10 cellular contexts compared by ENCODE assay signal in the genomic region with DNA sequence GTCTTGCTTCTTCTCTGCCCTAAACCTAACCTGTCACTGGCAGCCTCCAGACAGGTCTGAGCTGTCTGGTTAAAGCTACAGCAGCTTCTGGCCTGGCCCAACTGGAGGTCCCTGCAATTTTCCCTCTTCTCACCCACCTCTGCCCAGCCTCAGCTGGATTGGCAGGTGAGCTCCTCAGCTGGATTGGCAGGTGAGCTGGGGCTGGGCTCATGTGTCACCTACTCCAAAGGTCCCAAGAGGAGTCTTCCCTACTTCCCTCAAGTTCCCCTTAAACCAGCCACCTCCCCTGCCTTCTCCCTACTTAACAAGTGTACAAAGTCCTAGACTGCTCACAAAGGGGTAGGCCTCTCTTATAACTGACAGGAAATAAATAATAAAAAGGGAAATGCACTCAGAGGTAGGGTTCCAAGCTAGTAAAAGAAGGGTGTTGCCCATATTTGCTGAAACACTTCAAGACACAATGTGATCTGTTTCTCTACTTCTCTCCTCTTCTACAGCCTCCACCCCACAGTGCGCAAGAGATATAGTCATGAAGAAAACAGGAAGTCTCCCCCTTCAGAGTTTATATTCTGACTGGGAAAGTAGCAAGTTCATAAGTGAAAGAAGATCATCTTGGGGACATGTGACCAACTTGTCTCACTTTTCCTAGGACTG. TPM values are rescaled to one million over a fixed set of nuclear protein-coding genes. Genes with fewer than 3 reads are reported as not detected.
DNase-seq lines count a peak whose midpoint lies in the region; ATAC-seq and TF ChIP-seq lines count a peak whose summit lies in the region.
"Had no signal": no experiment of that assay in that cellular context is flagged by ENCODE, and none has a peak within 500 bp of the region (broad histone marks: within the 10 kb centered on the region; RNA-seq: fewer than 3 reads in every experiment).

GPA33 (minus strand) TSS at position 89 of the 654 bp plus-strand sequence. CDS start 90 bp downstream, outside the sequence.

- peak within 1 kb of the TSS; percentile 37 for H3K4me3 Mint-ChIP-seq in activated B cell treated with CpG ODN at 0.5 μM for 24 hours
- no peak within 1 kb of the TSS for H3K4me3 Mint-ChIP-seq in neural progenitor cell

- no peak for DNase-seq in activated B cell treated with CpG ODN at 0.5 μM for 24 hours
- no peak for DNase-seq in neural progenitor cell (ENCODE audit: low spot score)
- DNase-seq in omental fat pad (ENCODE audit: low spot score) = no peak
- no peak for DNase-seq in hypothalamus (lab: John Stamatoyannopoulos, UW)
- no peak for DNase-seq in stimulated activated CD4-positive, alpha-beta T cell treated with anti-CD3 and anti-CD28 coated beads, Interleukin-15, amount 100 ng/mL, for 24 hours
- no peak for DNase-seq in foreskin keratinocyte
- DNase-seq: hippocampal formation had no signal

- H3K4me3 ChIP-seq in neural progenitor cell = no peak within 1 kb of the TSS

- no peaks in the 10 kb centered on the region for H3K79me2 ChIP-seq in neural progenitor cell (ENCODE audit: low read depth)

- no peaks in the 10 kb centered on the region for H3K36me3 ChIP-seq in neural progenitor cell

- H3K27ac ChIP-seq in neural progenitor cell (no peak within 1 kb of the TSS), foreskin keratinocyte (no peak within 1 kb of the TSS)

- peaks cover 14% of the 10 kb centered on the region for H3K4me1 Mint-ChIP-seq in activated B cell treated with CpG ODN at 0.5 μM for 24 hours
- peaks cover 20% of the 10 kb centered on the region for H3K4me1 Mint-ChIP-seq in neural progenitor cell

- CTCF ChIA-PET in activated B cell treated with CpG ODN at 0.5 μM for 24 hours (lab: Charles Lee) = no interaction called here

- no peak within 1 kb of the TSS for H3K4me2 ChIP-seq in neural progenitor cell

- POLR2A ChIA-PET in activated B cell treated with CpG ODN at 0.5 μM for 24 hours (lab: Charles Lee) = no interaction called here

- TF ChIP-seq CTCF in activated B cell treated with CpG ODN at 0.5 μM for 24 hours (IDR thresholded peaks at IDR 0.05) (no peak), neural progenitor cell (IDR thresholded peaks at IDR 0.05) (no peak), omental fat pad (IDR thresholded peaks at IDR 0.05) (no peak), foreskin keratinocyte (conservative IDR thresholded peaks at IDR 0.05) (no peak)

- peaks cover 9% of the 10 kb centered on the region for H3K4me1 ChIP-seq in neural progenitor cell
- peaks cover 4% of the 10 kb centered on the region for H3K4me1 ChIP-seq in foreskin keratinocyte

- intact Hi-C loops in activated B cell treated with CpG ODN at 0.5 μM for 24 hours (cut with micrococcal nuclease) = no loop called here

- no peaks in the 10 kb centered on the region for H3K27me3 ChIP-seq in neural progenitor cell
- H3K27me3 ChIP-seq in foreskin keratinocyte = no peaks in the 10 kb centered on the region

- H3F3A ChIP-seq in neural progenitor cell (ENCODE audit: low read depth) = no peaks in the 10 kb centered on the region

- H3K9me3 Mint-ChIP-seq in activated B cell treated with CpG ODN at 0.5 μM for 24 hours (no peaks in the 10 kb centered on the region), neural progenitor cell (peaks cover 2% of the 10 kb centered on the region)

- no peak within 1 kb of the TSS for H3K9ac ChIP-seq in neural progenitor cell

- H3K27ac Mint-ChIP-seq in activated B cell treated with CpG ODN at 0.5 μM for 24 hours = peak within 1 kb of the TSS; percentile 83
- peak within 1 kb of the TSS; percentile 8 for H3K27ac Mint-ChIP-seq in neural progenitor cell

- H2AFZ ChIP-seq in neural progenitor cell (replicated peaks) = no peak within 1 kb of the TSS

- no peaks in the 10 kb centered on the region for H3K9me3 ChIP-seq in neural progenitor cell (ENCODE audit: low read depth)

- ATAC-seq in GM18907 (IDR thresholded peaks at IDR 0.05; ENCODE audit: unreplicated experiment) (peak; percentile 74), HG03442 (IDR thresholded peaks at IDR 0.05; ENCODE audit: unreplicated experiment) (peak; percentile 68), activated B cell treated with CpG ODN at 0.5 μM for 24 hours (ENCODE audit: low read depth) (peak; percentile 88), omental fat pad (ENCODE audit: low FRiP score) (no peak), foreskin keratinocyte (no peak)
- ATAC-seq: Right ventricle myocardium inferior had no signal

- no peaks in the 10 kb centered on the region for H3K36me3 Mint-ChIP-seq in activated B cell treated with CpG ODN at 0.5 μM for 24 hours (ENCODE audit: low read depth)
- H3K36me3 Mint-ChIP-seq in neural progenitor cell = no peaks in the 10 kb centered on the region

- H4K20me1 ChIP-seq in neural progenitor cell (ENCODE audit: low read depth) = no peaks in the 10 kb centered on the region

- peaks cover 2% of the 10 kb centered on the region for H3K27me3 Mint-ChIP-seq in activated B cell treated with CpG ODN at 0.5 μM for 24 hours
- H3K27me3 Mint-ChIP-seq in neural progenitor cell (ENCODE audit: insufficient read depth, low read depth) = peaks cover 2% of the 10 kb centered on the region

RNA-seq across cellular contexts. Expression of gene GPA33, which starts in this region (rescaled TPM):
- total RNA-seq in activated B cell treated with CpG ODN at 0.5 μM for 24 hours = not detected in 2 replicates
- 0.52 and 0.90 TPM in 2 replicates for total RNA-seq in neural progenitor cell (ENCODE audit: low replicate concordance)
- total RNA-seq in omental fat pad = under 1 TPM in 2 of 4 donors, not detected in 2; 0.37 to 0.72 TPM
- not detected in 2 replicates for total RNA-seq in foreskin keratinocyte
- polyA plus RNA-seq in foreskin keratinocyte = not detected in 2 replicates

Comparison
In these comparisons a context has a peak if more than half of its experiments do, and no peak if none do; other contexts are left out.
1. Peak in ATAC-seq in activated B cell treated with CpG ODN at 0.5 μM for 24 hours; RNA of the gene not detected or under 1 TPM.
2. ATAC-seq: peak in GM18907 (single experiment) and HG03442 (single experiment); none in omental fat pad (single experiment) and foreskin keratinocyte (single experiment).